ENCODE assay signal across 6 cellular contexts in genomic region chr20:43023836-43024235, GRCh38.
"Had no signal": no experiment of that assay in that cellular context is flagged by ENCODE, and none has a peak within 500 bp of the region (broad histone marks: within the 10 kb centered on the region; RNA-seq: fewer than 3 reads in every experiment).

No MANE protein-coding gene starts in this region.

- H3K4me1 Mint-ChIP-seq: GM23338, IgD-negative memory B cell had no signal

- H3K4me2 ChIP-seq: GM23338 had no signal

- H3K36me3 Mint-ChIP-seq: IgD-negative memory B cell had no signal

- H3K27ac Mint-ChIP-seq: GM23338, H9, HFFc6, IgD-negative memory B cell had no signal

- H3K27ac ChIP-seq: HL-60 had no signal

- H3K4me3 Mint-ChIP-seq: GM23338, H9, HFFc6, IgD-negative memory B cell had no signal

- H3K9me3 Mint-ChIP-seq: H9 had no signal

- H3K4me3 ChIP-seq: GM23338 had no signal

- H2AFZ ChIP-seq: GM23338 had no signal

- DNase-seq: H9, HCEC 1CT, HFFc6 had no signal
